ENCODE assay signal across 9 cellular contexts in the genomic region with DNA sequence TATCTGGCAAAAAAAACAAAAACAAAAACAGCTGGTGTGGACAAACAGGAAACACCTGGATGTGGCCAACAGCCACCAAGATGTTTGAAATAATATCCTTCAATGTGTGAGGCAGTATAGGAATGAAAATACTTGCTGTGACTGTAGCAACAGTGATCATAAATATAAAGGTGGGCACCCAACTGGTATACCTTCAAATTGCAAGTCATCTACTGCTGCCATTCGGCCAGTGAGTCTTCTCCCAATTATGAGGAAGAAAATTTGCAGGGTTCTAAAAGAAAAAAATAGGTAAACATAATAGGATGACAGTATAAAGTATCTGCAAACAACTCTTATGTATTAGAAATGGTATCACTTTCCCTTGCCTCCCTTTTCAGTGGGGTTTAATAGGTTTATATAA. TPM values are rescaled to one million over a fixed set of nuclear protein-coding genes. Genes with fewer than 3 reads are reported as not detected.
DNase-seq lines count a peak whose midpoint lies in the region; ATAC-seq and TF ChIP-seq lines count a peak whose summit lies in the region.
"Had no signal": no experiment of that assay in that cellular context is flagged by ENCODE, and none has a peak within 500 bp of the region (broad histone marks: within the 10 kb centered on the region; RNA-seq: fewer than 3 reads in every experiment).

No MANE protein-coding gene starts in this region.

- H3K4me3 ChIP-seq in DOHH2 (ENCODE audit: low read length), result peak overlapping the region; percentile 91
- H3K4me3 ChIP-seq in SJSA1, result peak overlapping the region; percentile 69; the same call in 1 of the 2 replicates
- H3K4me3 ChIP-seq in epithelial cell of esophagus (ENCODE audit: low read length), result peak overlapping the region; percentile 93

- peaks cover 4% of the 10 kb centered on the region; the same call in 1 of the 2 replicates for H3F3A ChIP-seq in DOHH2 (ENCODE audit: control insufficient read depth, insufficient read depth)

- peaks cover 7% of the 10 kb centered on the region for H3K36me3 Mint-ChIP-seq in progenitor cell of endocrine pancreas (ENCODE audit: insufficient read depth)

- peak overlapping the region; percentile 96 for H3K4me3 Mint-ChIP-seq in progenitor cell of endocrine pancreas (ENCODE audit: low read depth)

- no peaks in the 10 kb centered on the region for H3K27me3 Mint-ChIP-seq in progenitor cell of endocrine pancreas

- no peaks in the 10 kb centered on the region for H3K9me2 ChIP-seq in DOHH2 (replicated peaks; ENCODE audit: control insufficient read depth, low read length)

- intact Hi-C loops in sciatic nerve (cut with DNase I), result no loop called here

- no peaks in the 10 kb centered on the region for H3K9me3 Mint-ChIP-seq in progenitor cell of endocrine pancreas (ENCODE audit: low read depth)

- no peak for DNase-seq in SJSA1 (ENCODE audit: low read depth in 1 of 2, low spot score in 2 of 2)
- no peak for DNase-seq in epithelial cell of esophagus (ENCODE audit: low read depth)
- DNase-seq in progenitor cell of endocrine pancreas (ENCODE audit: low spot score, unreplicated experiment), result no peak
- no peak for DNase-seq in globus pallidus (ENCODE audit: low spot score)
- DNase-seq in sciatic nerve (ENCODE audit: low spot score), result no peak
- DNase-seq in DMS114 treated with DMSO at 0.1 percent for 48 hours (lab: John Stamatoyannopoulos, UW; ENCODE audit: unreplicated experiment), result no peak
- DNase-seq: SHP77 had no signal

- no peak overlapping the region for H3K27ac ChIP-seq in DOHH2 (ENCODE audit: low read depth, low read length)
- no peak overlapping the region for H3K27ac ChIP-seq in SJSA1

- no peaks in the 10 kb centered on the region for H3K79me2 ChIP-seq in DOHH2 (ENCODE audit: control insufficient read depth, low read length)

- ATAC-seq in sciatic nerve (no peak), GM19455 (IDR thresholded peaks at IDR 0.05; ENCODE audit: unreplicated experiment) (no peak)

- H3K4me1 ChIP-seq in DOHH2 (ENCODE audit: control insufficient read depth, low read length), result peaks cover 23% of the 10 kb centered on the region
- H3K4me1 ChIP-seq in SJSA1 (replicated peaks), result peaks cover 8% of the 10 kb centered on the region

- H3K9me3 ChIP-seq in DOHH2 (ENCODE audit: control insufficient read depth, insufficient read depth, low read length) (no peaks in the 10 kb centered on the region), SJSA1 (replicated peaks) (no peaks in the 10 kb centered on the region)

- peak overlapping the region; percentile 76 for H3K4me2 ChIP-seq in DOHH2 (ENCODE audit: low read length)

- no peak overlapping the region for H3K27ac Mint-ChIP-seq in progenitor cell of endocrine pancreas

- H3K27me3 ChIP-seq in DOHH2 (ENCODE audit: control insufficient read depth, low read length) (no peaks in the 10 kb centered on the region), SJSA1 (replicated peaks) (no peaks in the 10 kb centered on the region)

- no peaks in the 10 kb centered on the region for H4K20me1 ChIP-seq in DOHH2 (ENCODE audit: control insufficient read depth, insufficient read depth, low read depth, low read length)

- TF ChIP-seq CTCF in DOHH2 (IDR thresholded peaks at IDR 0.05; ENCODE audit: low read depth, low read length, poor library complexity, severe bottlenecking) (no peak), epithelial cell of esophagus (IDR thresholded peaks at IDR 0.05; ENCODE audit: insufficient read depth, low read depth, low read length, missing control alignments) (no peak), progenitor cell of endocrine pancreas (IDR thresholded peaks at IDR 0.05; ENCODE audit: unreplicated experiment) (no peak)

- H3K36me3 ChIP-seq in DOHH2 (ENCODE audit: control insufficient read depth, low read length) (no peaks in the 10 kb centered on the region), SJSA1 (peaks cover 9% of the 10 kb centered on the region; the same call in 1 of the 2 replicates)

- H3K4me1 Mint-ChIP-seq in progenitor cell of endocrine pancreas (ENCODE audit: low read depth), result peaks cover 7% of the 10 kb centered on the region

RNA-seq across cellular contexts. Expression of gene YIPF1, which starts 0.9 kb away (rescaled TPM):
- total RNA-seq in SJSA1 (2014; rRNA removed; shearing (Covaris generic)), result 21.7 and 28.4 TPM in 2 replicates
- total RNA-seq in progenitor cell of endocrine pancreas, result 34.5 and 37.3 TPM in 2 replicates
- 16.6 TPM for total RNA-seq in sciatic nerve

RNA-seq across cellular contexts. Expression of gene DIO1, which starts 5.3 kb away (rescaled TPM):
- total RNA-seq in SJSA1 (2014; rRNA removed; shearing (Covaris generic)), result not detected in 2 replicates
- 1.1 and 1.3 TPM in 2 replicates for total RNA-seq in progenitor cell of endocrine pancreas
- not detected for total RNA-seq in sciatic nerve

RNA-seq across cellular contexts. Expression of gene NDC1, which starts 50.6 kb away (rescaled TPM):
- 60.5 and 65.0 TPM in 2 replicates for total RNA-seq in SJSA1 (2014; rRNA removed; shearing (Covaris generic))
- total RNA-seq in progenitor cell of endocrine pancreas (25.2 and 25.5 TPM in 2 replicates), sciatic nerve (8.0 TPM)

RNA-seq across cellular contexts. Expression of gene IFT25, which starts 56.8 kb away (rescaled TPM):
- 61.5 and 81.6 TPM in 2 replicates for total RNA-seq in SJSA1 (2014; rRNA removed; shearing (Covaris generic))
- total RNA-seq in progenitor cell of endocrine pancreas (35.4 and 39.2 TPM in 2 replicates), sciatic nerve (33.5 TPM)

RNA-seq across cellular contexts. Expression of gene LRRC42, which starts 57.4 kb away (rescaled TPM):
- total RNA-seq in SJSA1 (2014; rRNA removed; shearing (Covaris generic)), result 39.9 and 46.7 TPM in 2 replicates
- total RNA-seq in progenitor cell of endocrine pancreas (63.5 and 64.0 TPM in 2 replicates), sciatic nerve (26.9 TPM)
